ENCODE assay signal across 25 cellular contexts in genomic region chr12:115700896-115701465, GRCh38.
A peak's percentile ranks its signal among the peaks of the same experiment; 100 is the strongest.
DNase-seq lines count a peak whose midpoint lies in the region; ATAC-seq, FAIRE-seq and TF ChIP-seq lines count a peak whose summit lies in the region.
"Had no signal": no experiment of that assay in that cellular context is flagged by ENCODE, and none has a peak within 500 bp of the region (broad histone marks: within the 10 kb centered on the region; RNA-seq: fewer than 3 reads in every experiment).

No MANE protein-coding gene starts in this region.

- TF ChIP-seq RAD21 in HepG2 (CRISPR knock-in tag; IDR thresholded peaks at IDR 0.05), result no peak

- H2AFZ ChIP-seq in HepG2 (ENCODE audit: low read length) (no peak overlapping the region), fibroblast of lung (ENCODE audit: low read length) (no peak overlapping the region)

- TF ChIP-seq EP300 in HepG2 (IDR thresholded peaks at IDR 0.05; ENCODE audit: low read depth in 2 of 2, low read length in 2 of 2), result no peak
- no peak for TF ChIP-seq EP300 in HepG2 (CRISPR knock-in tag; IDR thresholded peaks at IDR 0.05; ENCODE audit: borderline replicate concordance)

- no peaks in the 10 kb centered on the region for H3K36me3 ChIP-seq in HepG2 (replicated peaks in 1 of 2; ENCODE audit: control insufficient read depth in 1 of 2, insufficient read depth in 2 of 2, low read length in 2 of 2)
- no peaks in the 10 kb centered on the region for H3K36me3 ChIP-seq in right lobe of liver
- no peaks in the 10 kb centered on the region for H3K36me3 ChIP-seq in fibroblast of lung (ENCODE audit: control insufficient read depth, insufficient read depth, low read length)
- H3K36me3 ChIP-seq: HAP-1 had no signal

- H3K4me1 ChIP-seq in HepG2 (ENCODE audit: insufficient read depth, low read length) (0 out of 2 replicates have a peak, but pooled peaks cover 4% of the 10 kb centered on the region), right lobe of liver (no peaks in the 10 kb centered on the region), fibroblast of lung (ENCODE audit: control insufficient read depth, extremely low read depth, insufficient read depth, low read length) (no peaks in the 10 kb centered on the region)
- H3K4me1 ChIP-seq: HAP-1 had no signal

- H3K4me2 ChIP-seq in HepG2 (ENCODE audit: low read depth, low read length) (no peak overlapping the region), fibroblast of lung (ENCODE audit: extremely low read depth, insufficient read depth, low read length) (no peak overlapping the region)

- no peak for FAIRE-seq in HepG2 (lab: Jason Lieb, UNC)
- FAIRE-seq: D721Med, RCC 7860 had no signal

- POLR2A ChIA-PET in HepG2 (lab: Yijun Ruan, JAX), result no interaction called here

- ATAC-seq in HepG2 (no peak), right lobe of liver (no peak)

- H3K9me3 ChIP-seq in HepG2 (ENCODE audit: low read length) (no peaks in the 10 kb centered on the region), right lobe of liver (no peaks in the 10 kb centered on the region), fibroblast of lung (ENCODE audit: control insufficient read depth, insufficient read depth, low read depth, low read length) (no peaks in the 10 kb centered on the region)
- H3K9me3 ChIP-seq: HAP-1 had no signal

- H3K27ac ChIP-seq in HepG2 (ENCODE audit: extremely low read length, insufficient read depth, low read length) (no peak overlapping the region), right lobe of liver (no peak overlapping the region), fibroblast of lung (ENCODE audit: insufficient read depth, low read length) (no peak overlapping the region)
- H3K27ac ChIP-seq: HL-60 had no signal

- H3K9ac ChIP-seq in HepG2 (ENCODE audit: insufficient read depth, low read depth, low read length) (no peak overlapping the region), fibroblast of lung (ENCODE audit: insufficient read depth, low read length) (no peak overlapping the region)

- WGBS in HepG2 (ENCODE audit: low lambda C conversion rate), result 8% methylated on average over 7 of the region's 7 CpGs
- 16% methylated on average over 5 of the region's 7 CpGs for WGBS in right lobe of liver (ENCODE audit: insufficient coverage, low coverage, low lambda C conversion rate, missing lambda C conversion rate)

- in situ Hi-C loops in HepG2 (cut with HindIII; ENCODE audit: extremely low pct_ligation_motif_present, low pct_unique_long_range_greater_than_20kb), result no loop called here

- no peak overlapping the region for H3K4me3 ChIP-seq in HepG2 (replicated peaks in 1 of 3; ENCODE audit: insufficient read depth in 1 of 3, low read depth in 2 of 3, low read length in 3 of 3)
- H3K4me3 ChIP-seq in right lobe of liver, result no peak overlapping the region
- no peak overlapping the region for H3K4me3 ChIP-seq in fibroblast of lung (replicated peaks in 1 of 4; ENCODE audit: control extremely low read depth in 1 of 4, insufficient read depth in 1 of 4, low read depth in 3 of 4, low read length in 4 of 4)
- H3K4me3 ChIP-seq: HAP-1 had no signal

- CTCF ChIA-PET in HepG2 (lab: Yijun Ruan, JAX; ENCODE audit: low intra/inter-chr PET ratio, low total read pairs), result no interaction called here

- no peaks in the 10 kb centered on the region for H4K20me1 ChIP-seq in HepG2 (ENCODE audit: insufficient read depth, low read length)
- H4K20me1 ChIP-seq in fibroblast of lung (ENCODE audit: control insufficient read depth, extremely low read depth, insufficient read depth, low read length), result no peaks in the 10 kb centered on the region

- TF ChIP-seq CTCF in HepG2 (CRISPR knock-in tag; IDR thresholded peaks at IDR 0.05) (no peak), right lobe of liver (IDR thresholded peaks at IDR 0.05) (no peak), fibroblast of lung (conservative IDR thresholded peaks at IDR 0.05 in 1 of 2, IDR thresholded peaks at IDR 0.05 in 1 of 2; ENCODE audit: low read depth in 1 of 2, low read length in 2 of 2) (no peak)

- no peaks in the 10 kb centered on the region for H3K79me2 ChIP-seq in HepG2 (ENCODE audit: insufficient read depth, low read length)
- H3K79me2 ChIP-seq in fibroblast of lung (ENCODE audit: control insufficient read depth, insufficient read depth, low read length), result no peaks in the 10 kb centered on the region

- BruUV-seq in HepG2 (replicated peaks; lab: Mats Ljungman, UMichigan), result no TSS peak

- intact Hi-C loops in HepG2 (cut with micrococcal nuclease; ENCODE audit: unreplicated experiment), result no loop called here
- intact Hi-C loops in right lobe of liver (cut with DNase I), result no loop called here

- H3K27me3 ChIP-seq in HepG2 (ENCODE audit: control insufficient read depth in 1 of 2, insufficient read depth in 2 of 2, low read length in 2 of 2), result no peaks in the 10 kb centered on the region
- no peaks in the 10 kb centered on the region for H3K27me3 ChIP-seq in right lobe of liver
- H3K27me3 ChIP-seq in fibroblast of lung (ENCODE audit: control insufficient read depth, insufficient read depth, low read length), result no peaks in the 10 kb centered on the region

- DNase-seq in HepG2 (ENCODE audit: low spot score) (no peak), right lobe of liver (no peak), RPMI7951 (ENCODE audit: low read depth) (peak; percentile 4), fibroblast of lung (ENCODE audit: low read depth in 2 of 2) (peak; percentile 9 to 19), NCI-H446 treated with DMSO at 0.1 percent for 48 hours (lab: John Stamatoyannopoulos, UW) (no peak), cerebellum (ENCODE audit: low spot score) (no peak), islet precursor cell (no peak)
- no peak for DNase-seq in activated naive CD4-positive, alpha-beta T cell treated with anti-CD3 and anti-CD28 coated beads, Interleukin-2, amount 50 U/mL, for 16 hours
- DNase-seq: 8988T, DMS53, EL, GF-D8, KBM-7, NCI-H1694, NCI-H2081, NCI-H2171, NCI-H345, NCI-H524 treated with DMSO at 0.1 percent for 48 hours, NCI-H82, OCI-M1, Right ventricle myocardium superior had no signal

- TF ChIP-seq POLR2A in HepG2 (IDR thresholded peaks at IDR 0.05; ENCODE audit: insufficient read depth in 1 of 2, low read depth in 2 of 2, low read length in 2 of 2) (no peak), right lobe of liver (IDR thresholded peaks at IDR 0.05) (no peak)

TF ChIP-seq in HepG2, 621 proteins besides CTCF, POLR2A, EP300 and RAD21:
- TF ChIP-seq PITX1 (CRISPR knock-in tag; IDR thresholded peaks at IDR 0.05), result no peak
- no peak for TF ChIP-seq ZNF713 (CRISPR knock-in tag; IDR thresholded peaks at IDR 0.05)
- TF ChIP-seq, protein P1, sequence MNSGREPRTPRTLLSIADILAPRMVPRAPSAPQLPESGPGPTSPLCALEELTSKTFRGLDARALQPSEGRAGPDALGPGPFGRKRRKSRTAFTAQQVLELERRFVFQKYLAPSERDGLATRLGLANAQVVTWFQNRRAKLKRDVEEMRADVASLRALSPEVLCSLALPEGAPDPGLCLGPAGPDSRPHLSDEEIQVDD (CRISPR knock-in tag; IDR thresholded peaks at IDR 0.05; ENCODE audit: borderline replicate concordance), result no peak
- no peak for TF ChIP-seq ISL2 (CRISPR knock-in tag; IDR thresholded peaks at IDR 0.05)
- TF ChIP-seq TFDP2 (CRISPR knock-in tag; IDR thresholded peaks at IDR 0.05), result no peak
- TF ChIP-seq ZNF788 (CRISPR knock-in tag; IDR thresholded peaks at IDR 0.05; ENCODE audit: borderline replicate concordance), result no peak
- TF ChIP-seq BRCA1 (CRISPR knock-in tag; IDR thresholded peaks at IDR 0.05), result no peak
- no peak for TF ChIP-seq SMYD3 (CRISPR knock-in tag; IDR thresholded peaks at IDR 0.05)
- TF ChIP-seq CHD4 (IDR thresholded peaks at IDR 0.05; ENCODE audit: borderline replicate concordance, low read length), result no peak
- TF ChIP-seq MLX (CRISPR knock-in tag; IDR thresholded peaks at IDR 0.05), result peak; percentile 29; the same call in 1 of the 2 replicates
- TF ChIP-seq RFX5 (IDR thresholded peaks at IDR 0.05; ENCODE audit: low read depth, low read length), result no peak
- TF ChIP-seq ZKSCAN1 (IDR thresholded peaks at IDR 0.05; ENCODE audit: low read length), result peak; percentile 91
- TF ChIP-seq MED1 (CRISPR knock-in tag; IDR thresholded peaks at IDR 0.05), result no peak
- TF ChIP-seq ZFX (CRISPR knock-in tag; IDR thresholded peaks at IDR 0.05; ENCODE audit: low read depth), result no peak
- TF ChIP-seq, protein P2, sequence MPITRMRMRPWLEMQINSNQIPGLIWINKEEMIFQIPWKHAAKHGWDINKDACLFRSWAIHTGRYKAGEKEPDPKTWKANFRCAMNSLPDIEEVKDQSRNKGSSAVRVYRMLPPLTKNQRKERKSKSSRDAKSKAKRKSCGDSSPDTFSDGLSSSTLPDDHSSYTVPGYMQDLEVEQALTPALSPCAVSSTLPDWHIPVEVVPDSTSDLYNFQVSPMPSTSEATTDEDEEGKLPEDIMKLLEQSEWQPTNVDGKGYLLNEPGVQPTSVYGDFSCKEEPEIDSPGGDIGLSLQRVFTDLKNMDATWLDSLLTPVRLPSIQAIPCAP (CRISPR knock-in tag; IDR thresholded peaks at IDR 0.05; ENCODE audit: low read depth), result no peak
- no peak for TF ChIP-seq ZNF549 (CRISPR knock-in tag; IDR thresholded peaks at IDR 0.05)
- no peak for TF ChIP-seq EED (CRISPR knock-in tag; IDR thresholded peaks at IDR 0.05)
- no peak for TF ChIP-seq THYN1 (CRISPR knock-in tag; IDR thresholded peaks at IDR 0.05; ENCODE audit: borderline replicate concordance, low read depth)
- peak; percentile 16; the same call in 1 of the 2 replicates for TF ChIP-seq TCF7 (IDR thresholded peaks at IDR 0.05; ENCODE audit: low read depth)

Comparison
In these comparisons a context has a peak if more than half of its experiments do, and no peak if none do; other contexts are left out.
1. DNase-seq: peak in RPMI7951 (single experiment) and fibroblast of lung (2 of 2); none in HepG2 (single experiment), right lobe of liver (0 of 3), activated naive CD4-positive, alpha-beta T cell treated with anti-CD3 and anti-CD28 coated beads, Interleukin-2, amount 50 U/mL, for 16 hours (single experiment), NCI-H446 treated with DMSO at 0.1 percent for 48 hours (single experiment), cerebellum (single experiment) and islet precursor cell (single experiment).